8 cellular contexts compared by ENCODE assay signal in the genomic region with DNA sequence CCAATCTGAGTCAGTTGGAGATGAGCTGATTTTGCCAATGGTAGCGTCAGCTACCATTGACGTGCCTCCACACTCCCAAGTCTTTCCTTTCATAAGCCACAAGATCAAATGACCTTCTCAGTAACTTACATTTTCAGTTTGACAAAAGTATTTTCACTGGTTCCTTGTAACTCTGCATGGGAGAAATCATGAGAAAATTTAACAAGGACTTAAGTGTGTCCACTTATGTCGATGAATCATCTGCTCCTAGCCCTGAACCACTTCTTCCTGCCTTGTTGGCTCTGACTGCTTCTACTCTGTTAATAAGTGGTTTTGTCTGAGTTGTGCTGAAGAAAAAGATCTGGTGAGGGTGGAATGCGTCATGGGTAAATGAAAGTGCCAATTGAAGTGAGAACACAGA.
DNase-seq lines count a peak whose midpoint lies in the region; ATAC-seq lines count a peak whose summit lies in the region.

No MANE protein-coding gene starts in this region.

- DNase-seq in Caki2 (ENCODE audit: low read depth) (peak; percentile 82), MV-4-11 (lab: John Stamatoyannopoulos, UW) (peak; percentile 48), foreskin melanocyte (peak; percentile 100), germinal center (ENCODE audit: low spot score) (no peak), NCI-H524 treated with DMSO at 0.1 percent for 48 hours (lab: John Stamatoyannopoulos, UW) (no peak)
- DNase-seq in stimulated activated naive CD4-positive, alpha-beta T cell treated with Interleukin-2 at 50 U/mL for 16 hours (lab: John Stamatoyannopoulos, UW): no peak
- DNase-seq in activated CD4-positive, alpha-beta T cell treated with anti-CD3 and anti-CD28 coated beads, Interleukin-2, amount 50 U/mL, for 4 hours: no peak

- in situ Hi-C loops in Caki2 (cut with HindIII; ENCODE audit: low pct_unique_long_range_greater_than_20kb, low sequenced_read_pairs): no loop called here

- ATAC-seq in GM19468 (IDR thresholded peaks at IDR 0.05; ENCODE audit: extremely low read depth, unreplicated experiment): peak; percentile 36

Comparison
In these comparisons a context has a peak if more than half of its experiments do, and no peak if none do; other contexts are left out.
1. DNase-seq: peak in Caki2 (single experiment), MV-4-11 (single experiment) and foreskin melanocyte (single experiment); none in germinal center (single experiment), NCI-H524 treated with DMSO at 0.1 percent for 48 hours (single experiment), stimulated activated naive CD4-positive, alpha-beta T cell treated with Interleukin-2 at 50 U/mL for 16 hours (single experiment) and activated CD4-positive, alpha-beta T cell treated with anti-CD3 and anti-CD28 coated beads, Interleukin-2, amount 50 U/mL, for 4 hours (0 of 2).